In genomic region chr18:76859474-76860339, GRCh38 we compare ENCODE assay signal across 11 cellular contexts. TPM values are rescaled to one million over a fixed set of nuclear protein-coding genes. Genes with fewer than 3 reads are reported as not detected.
A peak's percentile ranks its signal among the peaks of the same experiment; 100 is the strongest.
DNase-seq lines count a peak whose midpoint lies in the region; ATAC-seq and TF ChIP-seq lines count a peak whose summit lies in the region.
"Had no signal": no experiment of that assay in that cellular context is flagged by ENCODE, and none has a peak within 500 bp of the region (broad histone marks: within the 10 kb centered on the region; RNA-seq: fewer than 3 reads in every experiment).

No MANE protein-coding gene starts in this region.

- peaks cover 0 to 12% of the 10 kb centered on the region in 2 donors for H3K4me1 ChIP-seq in naive thymus-derived CD4-positive, alpha-beta T cell (ENCODE audit: control insufficient read depth in 2 of 2, insufficient read depth in 2 of 2, low read length in 2 of 2)
- H3K4me1 ChIP-seq: SJSA1 had no signal

- TF ChIP-seq CTCF in GM12865 (IDR thresholded peaks at IDR 0.05; ENCODE audit: insufficient read depth, low read depth, low read length, missing control alignments) = no peak
- no peak for TF ChIP-seq CTCF in endothelial cell (IDR thresholded peaks at IDR 0.05; ENCODE audit: unreplicated experiment)

- no peaks in the 10 kb centered on the region for H3K9me3 ChIP-seq in naive thymus-derived CD4-positive, alpha-beta T cell (ENCODE audit: control insufficient read depth in 2 of 3, low read length in 3 of 3)
- H3K9me3 ChIP-seq: SJSA1 had no signal

- intact Hi-C loops in naive thymus-derived CD4-positive, alpha-beta T cell (cut with micrococcal nuclease) = loop anchor here (2.0 to 5.0 kb wide), 2 partner anchors 37 kb away; partner anchors contain the start of gene ZNF236 (in 2 of the 2)

- peak overlapping the region in 8 of 10 donors; percentile 19 to 83 (median 64) for H3K4me3 Mint-ChIP-seq in naive thymus-derived CD4-positive, alpha-beta T cell
- no peak overlapping the region for H3K4me3 Mint-ChIP-seq in endothelial cell (ENCODE audit: unreplicated experiment)

- peak; percentile 69 for DNase-seq in GM12865 (ENCODE audit: low read depth)
- DNase-seq in naive thymus-derived CD4-positive, alpha-beta T cell = peak in 8 of 9 donors; percentile 35 to 57 (median 44)
- no peak for DNase-seq in kidney glomerular epithelial cell (lab: John Stamatoyannopoulos, UW)
- no peak for DNase-seq in endothelial cell (ENCODE audit: low spot score)
- DNase-seq in A172 (ENCODE audit: low spot score) = no peak
- DNase-seq: Calu3, NCI-H2107 had no signal

- ATAC-seq in GM19455 (IDR thresholded peaks at IDR 0.05; ENCODE audit: unreplicated experiment) = peak; percentile 57
- peak; percentile 93 for ATAC-seq in HG03442 (IDR thresholded peaks at IDR 0.05; ENCODE audit: unreplicated experiment)
- peak; percentile 70 for ATAC-seq in naive thymus-derived CD4-positive, alpha-beta T cell
- ATAC-seq in GM18873 (IDR thresholded peaks at IDR 0.05; ENCODE audit: low FRiP score, unreplicated experiment) = no peak

- CTCF ChIA-PET in naive thymus-derived CD4-positive, alpha-beta T cell (lab: Charles Lee) = interaction anchor here (0.8 to 1.3 kb wide), 2 partner anchors 41 to 123 kb away, joined by 4 to 5 read pairs; no protein-coding TSS in a partner anchor

- no peak overlapping the region for H3K27ac ChIP-seq in naive thymus-derived CD4-positive, alpha-beta T cell (ENCODE audit: low read depth, low read length)
- H3K27ac ChIP-seq: SJSA1 had no signal

- H3K27me3 ChIP-seq in naive thymus-derived CD4-positive, alpha-beta T cell (ENCODE audit: control insufficient read depth in 2 of 2, insufficient read depth in 2 of 2, low read length in 2 of 2) = no peaks in the 10 kb centered on the region
- H3K27me3 ChIP-seq: SJSA1 had no signal

- peaks cover 16 to 42% (median 34%) of the 10 kb centered on the region in 7 donors for H3K4me1 Mint-ChIP-seq in naive thymus-derived CD4-positive, alpha-beta T cell
- no peaks in the 10 kb centered on the region for H3K4me1 Mint-ChIP-seq in endothelial cell (ENCODE audit: unreplicated experiment)

- H3K4me3 ChIP-seq in GM12865 (ENCODE audit: low read depth, low read length) = no peak overlapping the region
- no peak overlapping the region for H3K4me3 ChIP-seq in naive thymus-derived CD4-positive, alpha-beta T cell (ENCODE audit: low read length)
- H3K4me3 ChIP-seq: SJSA1 had no signal

- H3K27me3 Mint-ChIP-seq in naive thymus-derived CD4-positive, alpha-beta T cell = no peaks in the 10 kb centered on the region
- H3K27me3 Mint-ChIP-seq in endothelial cell (ENCODE audit: unreplicated experiment) = peaks cover 2% of the 10 kb centered on the region

- peaks cover 0 to 17% (median 4%) of the 10 kb centered on the region in 3 experiments for H3K36me3 ChIP-seq in naive thymus-derived CD4-positive, alpha-beta T cell (ENCODE audit: control insufficient read depth in 2 of 3, insufficient read depth in 3 of 3, low read length in 3 of 3)

- peaks cover 8 to 46% (median 28%) of the 10 kb centered on the region in 5 donors for H3K36me3 Mint-ChIP-seq in naive thymus-derived CD4-positive, alpha-beta T cell
- peaks cover 26% of the 10 kb centered on the region for H3K36me3 Mint-ChIP-seq in endothelial cell (ENCODE audit: low read depth, unreplicated experiment)

- no peaks in the 10 kb centered on the region for H3K9me3 Mint-ChIP-seq in naive thymus-derived CD4-positive, alpha-beta T cell
- no peaks in the 10 kb centered on the region for H3K9me3 Mint-ChIP-seq in endothelial cell (ENCODE audit: unreplicated experiment)

- peak overlapping the region; percentile 64 to 90 (median 84) for H3K27ac Mint-ChIP-seq in naive thymus-derived CD4-positive, alpha-beta T cell
- no peak overlapping the region for H3K27ac Mint-ChIP-seq in endothelial cell (ENCODE audit: unreplicated experiment)

- POLR2A ChIA-PET in naive thymus-derived CD4-positive, alpha-beta T cell (lab: Charles Lee) = no interaction called here

RNA-seq across cellular contexts. Expression of gene ZNF236, which starts 37.4 kb away (rescaled TPM):
- total RNA-seq in naive thymus-derived CD4-positive, alpha-beta T cell = 10 to 100 TPM; 25.9 to 34.5 (median 30.6) TPM
- 10 to 100 TPM in 1 of 2 donors, 1 to 10 TPM in 1; 5.7 to 12.6 TPM for polyA plus RNA-seq in naive thymus-derived CD4-positive, alpha-beta T cell
- total RNA-seq in endothelial cell (ENCODE audit: unreplicated experiment) = 19.4 TPM
- total RNA-seq in A172 (2014; rRNA removed; shearing (Covaris generic)) = 2.3 and 15.1 TPM in 2 replicates

Comparison
In these comparisons a context has a peak if more than half of its experiments do, and no peak if none do; other contexts are left out.
1. DNase-seq: peak in GM12865 (single experiment) and naive thymus-derived CD4-positive, alpha-beta T cell (8 of 9); none in kidney glomerular epithelial cell (single experiment), endothelial cell (single experiment) and A172 (single experiment).